21 cellular contexts compared by ENCODE assay signal in the genomic region with DNA sequence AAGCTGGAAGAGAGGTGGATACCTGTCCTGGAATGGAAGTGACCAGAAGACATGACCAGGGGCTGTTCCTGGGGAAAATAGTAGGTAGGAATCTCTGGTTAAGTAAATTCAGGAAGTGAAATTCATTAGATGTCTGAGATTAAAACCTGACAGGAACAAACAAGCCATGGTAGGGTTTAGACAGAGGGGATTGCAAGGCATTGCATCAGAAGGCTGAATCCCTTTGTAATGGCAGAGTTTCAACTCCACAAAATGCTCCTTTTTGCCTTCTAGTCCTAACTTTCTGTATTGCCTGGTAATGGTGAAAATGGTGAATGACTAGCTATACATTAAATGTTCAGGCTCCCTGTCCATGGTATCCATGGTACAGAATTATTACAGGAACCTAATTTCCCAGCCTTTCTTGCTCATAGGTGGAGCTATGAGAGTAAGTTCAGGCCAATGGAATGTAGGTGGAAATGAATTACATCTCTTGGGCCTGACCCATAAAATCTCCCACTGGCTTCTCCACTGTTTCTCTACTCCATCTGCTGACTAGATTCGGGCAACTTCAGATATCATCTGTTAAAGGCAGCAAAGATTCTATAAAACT.
A peak's percentile ranks its signal among the peaks of the same experiment; 100 is the strongest.
DNase-seq lines count a peak whose midpoint lies in the region; TF ChIP-seq lines count a peak whose summit lies in the region.
"Had no signal": no experiment of that assay in that cellular context is flagged by ENCODE, and none has a peak within 500 bp of the region (broad histone marks: within the 10 kb centered on the region; RNA-seq: fewer than 3 reads in every experiment).

No MANE protein-coding gene starts in this region.

- no peaks in the 10 kb centered on the region for H3K9me3 ChIP-seq in fibroblast of lung (ENCODE audit: control insufficient read depth, insufficient read depth, low read depth, low read length)
- H3K9me3 ChIP-seq in Karpas-422 (ENCODE audit: low read length) = no peaks in the 10 kb centered on the region
- no peaks in the 10 kb centered on the region for H3K9me3 ChIP-seq in prostate gland
- H3K9me3 ChIP-seq: right lobe of liver, uterus had no signal

- H3K27ac ChIP-seq in KMS-11 = no peak overlapping the region
- H3K27ac ChIP-seq in fibroblast of lung (ENCODE audit: insufficient read depth, low read length) = no peak overlapping the region
- no peak overlapping the region for H3K27ac ChIP-seq in Karpas-422 (ENCODE audit: low read length)
- no peak overlapping the region for H3K27ac ChIP-seq in prostate gland
- H3K27ac ChIP-seq: right lobe of liver, uterus had no signal

- H4K20me1 ChIP-seq in KMS-11 (ENCODE audit: insufficient read depth) (no peaks in the 10 kb centered on the region), fibroblast of lung (ENCODE audit: control insufficient read depth, extremely low read depth, insufficient read depth, low read length) (no peaks in the 10 kb centered on the region), Karpas-422 (ENCODE audit: insufficient read depth, low read depth, low read length) (no peaks in the 10 kb centered on the region)

- WGBS in prostate gland = 56% methylated on average over 1 of the region's 1 CpG

- peak overlapping the region; percentile 22; the same call in 1 of the 2 replicates for H3K4me2 ChIP-seq in KMS-11
- no peak overlapping the region for H3K4me2 ChIP-seq in fibroblast of lung (ENCODE audit: extremely low read depth, insufficient read depth, low read length)
- no peak overlapping the region for H3K4me2 ChIP-seq in Karpas-422 (ENCODE audit: low read depth, low read length, poor library complexity, severe bottlenecking)

- intact Hi-C loops in prostate gland (cut with DNase I) = no loop called here

- H3K9ac ChIP-seq in KMS-11 = no peak overlapping the region
- no peak overlapping the region for H3K9ac ChIP-seq in fibroblast of lung (ENCODE audit: insufficient read depth, low read length)
- H3K9ac ChIP-seq in Karpas-422 (ENCODE audit: low read length) = no peak overlapping the region

- H3K4me3 ChIP-seq in AG09309 (ENCODE audit: control insufficient read depth, low read depth, low read length) (no peak overlapping the region), KMS-11 (IDR thresholded peaks at IDR 0.05; ENCODE audit: insufficient read depth, low read depth, low read length) (no peak overlapping the region), fibroblast of lung (replicated peaks in 1 of 4; ENCODE audit: control extremely low read depth in 1 of 4, insufficient read depth in 1 of 4, low read depth in 3 of 4, low read length in 4 of 4) (no peak overlapping the region), Karpas-422 (ENCODE audit: low read length) (no peak overlapping the region), prostate gland (no peak overlapping the region)
- H3K4me3 ChIP-seq: right lobe of liver, uterus had no signal

- no peaks in the 10 kb centered on the region for H3K79me2 ChIP-seq in KMS-11 (ENCODE audit: insufficient read depth, low read depth)
- no peaks in the 10 kb centered on the region for H3K79me2 ChIP-seq in fibroblast of lung (ENCODE audit: control insufficient read depth, insufficient read depth, low read length)
- no peaks in the 10 kb centered on the region for H3K79me2 ChIP-seq in Karpas-422 (ENCODE audit: low read length)

- TF ChIP-seq CTCF in AG09309 (IDR thresholded peaks at IDR 0.05; ENCODE audit: control insufficient read depth, insufficient read depth, low read depth, low read length, missing control alignments) = peak; percentile 19
- TF ChIP-seq CTCF in KMS-11 (conservative IDR thresholded peaks at IDR 0.05; ENCODE audit: low read depth, low read length) = no peak
- no peak for TF ChIP-seq CTCF in fibroblast of lung (conservative IDR thresholded peaks at IDR 0.05 in 1 of 2, IDR thresholded peaks at IDR 0.05 in 1 of 2; ENCODE audit: low read depth in 1 of 2, low read length in 2 of 2)
- no peak for TF ChIP-seq CTCF in prostate gland (IDR thresholded peaks at IDR 0.05)

- no peak for TF ChIP-seq POLR2A in prostate gland (IDR thresholded peaks at IDR 0.05)

- H3K36me3 ChIP-seq in KMS-11 (ENCODE audit: insufficient read depth) (no peaks in the 10 kb centered on the region), fibroblast of lung (ENCODE audit: control insufficient read depth, insufficient read depth, low read length) (no peaks in the 10 kb centered on the region), Karpas-422 (ENCODE audit: insufficient read depth, low read length) (no peaks in the 10 kb centered on the region), prostate gland (no peaks in the 10 kb centered on the region)
- H3K36me3 ChIP-seq: right lobe of liver, uterus had no signal

- H2AFZ ChIP-seq in KMS-11 (ENCODE audit: low read depth) = 0 out of 2 replicates have a peak overlapping the region, but pooled peaks have one; percentile 11
- H2AFZ ChIP-seq in fibroblast of lung (ENCODE audit: low read length) = no peak overlapping the region
- H2AFZ ChIP-seq in Karpas-422 (ENCODE audit: low read length) = no peak overlapping the region

- no peaks in the 10 kb centered on the region for H3K9me2 ChIP-seq in Karpas-422 (replicated peaks; ENCODE audit: insufficient read depth, low read length)

- no peaks in the 10 kb centered on the region for H3K27me3 ChIP-seq in KMS-11 (ENCODE audit: insufficient read depth, low read depth)
- H3K27me3 ChIP-seq in fibroblast of lung (ENCODE audit: control insufficient read depth, insufficient read depth, low read length) = no peaks in the 10 kb centered on the region
- H3K27me3 ChIP-seq in Karpas-422 (ENCODE audit: low read length) = no peaks in the 10 kb centered on the region
- H3K27me3 ChIP-seq in prostate gland (replicated peaks; ENCODE audit: insufficient read depth) = peaks cover 2% of the 10 kb centered on the region
- H3K27me3 ChIP-seq: right lobe of liver, uterus had no signal

- H3K4me1 ChIP-seq in KMS-11 (ENCODE audit: low read depth, poor library complexity, severe bottlenecking) (peaks cover 47% of the 10 kb centered on the region), fibroblast of lung (ENCODE audit: control insufficient read depth, extremely low read depth, insufficient read depth, low read length) (peaks cover 2% of the 10 kb centered on the region), Karpas-422 (ENCODE audit: low read length) (no peaks in the 10 kb centered on the region), prostate gland (replicated peaks) (no peaks in the 10 kb centered on the region)
- H3K4me1 ChIP-seq: right lobe of liver, uterus had no signal

- DNase-seq in AG09309 (ENCODE audit: low read depth) (peak; percentile 38), SKM-1 (lab: John Stamatoyannopoulos, UW; ENCODE audit: unreplicated experiment) (peak; percentile 33), fibroblast of lung (ENCODE audit: low read depth in 2 of 2) (peak; percentile 6 to 77), Karpas-422 (no peak), HT-29 (ENCODE audit: low spot score) (no peak), prostate gland (ENCODE audit: low spot score) (no peak)
- no peak for DNase-seq in stimulated activated CD4-positive, alpha-beta T cell treated with anti-CD3 and anti-CD28 coated beads, Interleukin-4, amount 100 ng/mL, for 1 hour
- DNase-seq: ACHN; activated CD4-positive, alpha-beta memory T cell treated with anti-CD3 and anti-CD28 coated beads for 36 hours; activated naive CD8-positive, alpha-beta T cell treated with anti-CD3 and anti-CD28 coated beads for 36 hours; activated T-cell treated with anti-CD3 and anti-CD28 coated beads, Interleukin-2, amount 50 U/mL, for 24 hours; CD4-positive, alpha-beta T cell; DMS79 treated with DMSO at 0.1 percent for 48 hours; effector memory CD4-positive, alpha-beta T cell; HFFc6; NCI-H2029; NCI-H524; right lobe of liver; SW 1271; uterus had no signal

Comparison
In these comparisons a context has a peak if more than half of its experiments do, and no peak if none do; other contexts are left out.
1. DNase-seq: peak in AG09309 (single experiment), SKM-1 (single experiment) and fibroblast of lung (2 of 2); none in Karpas-422 (single experiment), HT-29 (single experiment), stimulated activated CD4-positive, alpha-beta T cell treated with anti-CD3 and anti-CD28 coated beads, Interleukin-4, amount 100 ng/mL, for 1 hour (single experiment) and prostate gland (single experiment).